In the genomic region with DNA sequence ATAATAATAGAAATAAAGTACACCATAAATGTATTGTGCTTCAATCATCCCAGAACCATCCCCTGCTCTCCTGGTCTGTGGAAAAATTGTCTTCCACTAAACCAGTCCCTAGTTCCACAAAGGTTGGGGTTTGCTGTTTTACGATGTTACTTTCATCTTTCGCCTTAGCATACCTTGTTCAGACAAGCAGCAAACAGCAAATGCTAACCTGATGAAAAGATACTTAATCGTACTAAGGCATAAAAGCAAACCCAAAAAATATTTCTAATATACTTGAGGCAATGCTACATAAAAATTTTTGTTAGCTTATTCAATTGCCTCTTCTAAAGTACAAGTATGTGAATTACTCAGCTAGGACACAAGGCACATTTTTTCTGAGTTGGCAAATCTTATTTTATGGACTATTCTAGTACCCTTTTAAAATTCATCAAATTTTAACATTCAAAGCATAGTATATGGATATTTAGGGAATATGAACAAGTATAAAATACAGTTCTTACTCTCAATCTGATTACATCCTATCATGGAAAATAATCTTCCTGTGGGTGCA, we compare ENCODE assay signal across 1 cellular context.
TF ChIP-seq lines count a peak whose summit lies in the region.

No MANE protein-coding gene starts in this region.

TF ChIP-seq in IMR-90, 13 proteins besides CTCF, POLR2A, EP300 and RAD21 (continued from another document):
- TF ChIP-seq, protein P1, sequence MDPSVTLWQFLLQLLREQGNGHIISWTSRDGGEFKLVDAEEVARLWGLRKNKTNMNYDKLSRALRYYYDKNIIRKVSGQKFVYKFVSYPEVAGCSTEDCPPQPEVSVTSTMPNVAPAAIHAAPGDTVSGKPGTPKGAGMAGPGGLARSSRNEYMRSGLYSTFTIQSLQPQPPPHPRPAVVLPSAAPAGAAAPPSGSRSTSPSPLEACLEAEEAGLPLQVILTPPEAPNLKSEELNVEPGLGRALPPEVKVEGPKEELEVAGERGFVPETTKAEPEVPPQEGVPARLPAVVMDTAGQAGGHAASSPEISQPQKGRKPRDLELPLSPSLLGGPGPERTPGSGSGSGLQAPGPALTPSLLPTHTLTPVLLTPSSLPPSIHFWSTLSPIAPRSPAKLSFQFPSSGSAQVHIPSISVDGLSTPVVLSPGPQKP (IDR thresholded peaks at IDR 0.05; ENCODE audit: borderline replicate concordance, low read depth, low read length) = no peak
- TF ChIP-seq CEBPB (IDR thresholded peaks at IDR 0.05; ENCODE audit: low read depth, low read length) (no peak), CHD1 (IDR thresholded peaks at IDR 0.05; ENCODE audit: low read depth, low read length) (no peak), RCOR1 (IDR thresholded peaks at IDR 0.05; ENCODE audit: insufficient replicate concordance, low read length) (no peak), RFX5 (IDR thresholded peaks at IDR 0.05; ENCODE audit: low read depth, low read length) (no peak), FOS (IDR thresholded peaks at IDR 0.05; ENCODE audit: low read depth, low read length) (no peak), MAFK (IDR thresholded peaks at IDR 0.05; ENCODE audit: low read depth, low read length) (no peak), MXI1 (IDR thresholded peaks at IDR 0.05; ENCODE audit: borderline replicate concordance, low read depth, low read length) (no peak), MAZ (IDR thresholded peaks at IDR 0.05; ENCODE audit: borderline replicate concordance, low read depth, low read length) (no peak), BHLHE40 (IDR thresholded peaks at IDR 0.05; ENCODE audit: low read depth, low read length) (no peak), SMC3 (IDR thresholded peaks at IDR 0.05; ENCODE audit: low read depth, low read length) (no peak), NFE2L2 (IDR thresholded peaks at IDR 0.05; ENCODE audit: low read depth, low read length) (no peak)
TF ChIP-seq in IMR-90: peak in this region for 0.
